24 cellular contexts compared by ENCODE assay signal in the genomic region with DNA sequence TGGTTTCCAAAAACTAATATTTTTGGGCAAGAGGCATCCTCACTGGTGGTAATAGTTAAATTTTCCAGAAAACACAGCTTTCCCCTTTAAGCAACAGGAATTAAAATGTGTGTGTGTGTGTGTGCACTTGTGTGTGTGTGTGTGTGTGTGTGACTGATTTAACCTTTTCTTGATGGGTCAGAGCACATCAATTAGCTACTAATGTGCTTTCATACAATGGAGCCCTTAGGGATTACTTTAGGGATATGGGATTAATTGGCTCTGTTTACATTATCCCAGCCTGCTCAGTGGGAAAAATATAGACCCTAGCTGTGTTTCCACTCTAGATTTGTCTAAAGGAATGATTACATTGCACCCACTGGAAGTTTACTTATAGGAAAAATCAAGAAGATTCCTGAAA. TPM values are rescaled to one million over a fixed set of nuclear protein-coding genes. Genes with fewer than 3 reads are reported as not detected.
"Had no signal": no experiment of that assay in that cellular context is flagged by ENCODE, and none has a peak within 500 bp of the region (broad histone marks: within the 10 kb centered on the region; RNA-seq: fewer than 3 reads in every experiment).

No MANE protein-coding gene starts in this region.

- H3K4me3 ChIP-seq: heart left ventricle, suprapubic skin, thyroid gland, upper lobe of left lung, vagina had no signal

- H3K4me1 ChIP-seq: foreskin keratinocyte, suprapubic skin, thyroid gland, upper lobe of left lung, vagina had no signal

- H3K27me3 ChIP-seq: heart left ventricle, thyroid gland, upper lobe of left lung, vagina had no signal

- ATAC-seq: foreskin keratinocyte; heart left ventricle; left lobe of liver; naive thymus-derived CD4-positive, alpha-beta T cell; right cardiac atrium; stimulated activated effector memory CD8-positive, alpha-beta T cell treated with anti-CD3 and anti-CD28 coated beads, Interleukin-12 subunit alpha, Interleukin-12 subunit beta, amount 100 ng/mL, for 72 hours; stimulated activated naive CD8-positive, alpha-beta T cell treated with anti-CD3 and anti-CD28 coated beads, Interleukin-15, Interleukin-2, amounts not matched to agents 100 U/mL and 50 U/mL, for 24 hours had no signal

- FAIRE-seq: colon, endothelial cell of umbilical vein, small intestine had no signal

- DNase-seq: endodermal cell; erythroblast; foreskin keratinocyte; heart left ventricle; hippocampal formation; kidney glomerular epithelial cell; mammary epithelial cell; naive thymus-derived CD4-positive, alpha-beta T cell; nephron progenitor cell; posterior cingulate gyrus; right cardiac atrium; small intestine; stimulated activated CD4-positive, alpha-beta T cell treated with anti-CD3 and anti-CD28 coated beads, Interleukin-4, amount 100 ng/mL, for 1 hour; stimulated activated CD8-positive, alpha-beta memory T cell treated with anti-CD3 and anti-CD28 coated beads, Interleukin-4, amount 100 ng/mL, for 48 hours; stimulated activated naive CD8-positive, alpha-beta T cell treated with anti-CD3 and anti-CD28 coated beads, Interleukin-15, Interleukin-2, amounts not matched to agents 100 U/mL and 50 U/mL, for 24 hours; thyroid gland; upper lobe of left lung had no signal

- H3K36me3 ChIP-seq: heart left ventricle, suprapubic skin, thyroid gland, upper lobe of left lung, vagina had no signal

- H3K27ac ChIP-seq: foreskin keratinocyte, heart left ventricle, suprapubic skin, thyroid gland, upper lobe of left lung, vagina had no signal

- H3K9me3 ChIP-seq: heart left ventricle, suprapubic skin, thyroid gland, upper lobe of left lung, vagina had no signal

RNA-seq across cellular contexts. Expression of a gene that starts 6.5 kb away (rescaled TPM):
- total RNA-seq: endothelial cell of umbilical vein; foreskin keratinocyte; mammary epithelial cell; naive thymus-derived CD4-positive, alpha-beta T cell; osteocyte had no signal
- polyA plus RNA-seq: endothelial cell of umbilical vein; foreskin keratinocyte; naive thymus-derived CD4-positive, alpha-beta T cell had no signal
